ENCODE assay signal across 8 cellular contexts in the genomic region with DNA sequence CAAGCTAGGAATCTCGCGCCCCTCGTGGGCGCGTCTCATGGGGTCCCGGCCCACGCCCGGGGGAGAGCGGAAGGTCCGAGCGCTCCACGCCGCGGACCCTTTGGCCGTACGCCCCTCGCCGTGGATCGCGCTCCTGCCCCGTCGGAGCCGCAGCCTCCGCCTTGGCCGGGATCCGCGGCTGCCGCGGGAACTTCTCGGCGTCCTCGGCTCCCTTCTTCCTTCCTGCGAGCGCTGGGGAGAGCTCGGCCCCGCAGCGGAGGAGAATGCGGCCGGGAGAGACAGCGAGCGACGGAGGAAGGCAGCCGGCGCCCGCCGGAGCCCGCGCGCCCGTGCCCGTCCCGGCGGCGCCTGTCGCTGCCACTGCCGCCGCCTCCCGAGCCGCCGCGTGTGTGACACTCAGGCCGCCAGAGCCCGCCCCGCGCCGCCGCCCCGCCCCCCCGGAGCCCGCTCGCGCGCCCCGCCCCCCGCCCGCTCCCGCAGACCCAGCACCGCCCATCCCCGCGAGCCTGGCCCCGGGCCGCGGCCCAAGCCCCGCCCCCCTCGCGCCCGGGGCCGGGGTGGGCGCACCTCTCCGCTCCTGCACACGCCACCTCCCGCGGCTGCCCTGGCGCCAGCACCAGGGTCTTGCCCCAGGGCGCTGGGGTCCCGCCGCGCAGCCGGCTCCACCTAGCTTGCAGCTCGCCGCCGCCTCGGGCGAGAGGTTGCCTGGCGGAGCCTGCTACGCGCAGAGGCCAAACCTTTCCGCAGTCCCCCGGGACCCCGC. TPM values are rescaled to one million over a fixed set of nuclear protein-coding genes. Genes with fewer than 3 reads are reported as not detected.
DNase-seq lines count a peak whose midpoint lies in the region; ATAC-seq and TF ChIP-seq lines count a peak whose summit lies in the region.

A gene with protein sequence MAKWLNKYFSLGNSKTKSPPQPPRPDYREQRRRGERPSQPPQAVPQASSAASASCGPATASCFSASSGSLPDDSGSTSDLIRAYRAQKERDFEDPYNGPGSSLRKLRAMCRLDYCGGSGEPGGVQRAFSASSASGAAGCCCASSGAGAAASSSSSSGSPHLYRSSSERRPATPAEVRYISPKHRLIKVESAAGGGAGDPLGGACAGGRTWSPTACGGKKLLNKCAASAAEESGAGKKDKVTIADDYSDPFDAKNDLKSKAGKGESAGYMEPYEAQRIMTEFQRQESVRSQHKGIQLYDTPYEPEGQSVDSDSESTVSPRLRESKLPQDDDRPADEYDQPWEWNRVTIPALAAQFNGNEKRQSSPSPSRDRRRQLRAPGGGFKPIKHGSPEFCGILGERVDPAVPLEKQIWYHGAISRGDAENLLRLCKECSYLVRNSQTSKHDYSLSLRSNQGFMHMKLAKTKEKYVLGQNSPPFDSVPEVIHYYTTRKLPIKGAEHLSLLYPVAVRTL (minus strand): TSS at position 362 of the 763 bp plus-strand sequence. CDS start 582 bp downstream, outside the sequence.

- intact Hi-C loops in left cardiac atrium (cut with DNase I) (loop anchor here (5.0 to 10.0 kb wide), 5 partner anchors 47 to 152 kb away; no protein-coding TSS in a partner anchor), posterior vena cava (cut with DNase I) (loop anchor here (5.0 to 10.0 kb wide), 4 partner anchors 47 to 152 kb away; no protein-coding TSS in a partner anchor)

- no peak within 1 kb of the TSS for H3K27ac Mint-ChIP-seq in activated naive CD8-positive, alpha-beta T cell treated with anti-CD3 and anti-CD28 coated beads, Interleukin-2, amount 50 U/mL, for 24 hours

- DNase-seq in DMS79 treated with DMSO at 0.1 percent for 48 hours (lab: John Stamatoyannopoulos, UW) (peak; percentile 79), LHCN-M2 (ENCODE audit: low read depth) (peak; percentile 52), SW480 (ENCODE audit: low spot score) (peak; percentile 70), left cardiac atrium (peak; percentile 86), posterior vena cava (ENCODE audit: low spot score) (peak; percentile 94), upper lobe of left lung (peak; percentile 86 to 98)
- DNase-seq in activated naive CD8-positive, alpha-beta T cell treated with anti-CD3 and anti-CD28 coated beads, Interleukin-2, amount 50 U/mL, for 24 hours: peak; percentile 81

- peak in 5 of 6 experiments; percentile 35 to 73 (median 60) for TF ChIP-seq CTCF in upper lobe of left lung (IDR thresholded peaks at IDR 0.05)

- TF ChIP-seq EP300 in upper lobe of left lung (IDR thresholded peaks at IDR 0.05): no peak

- no peaks in the 10 kb centered on the region for H3K36me3 ChIP-seq in upper lobe of left lung

- 2% methylated on average over 12 of the region's 110 CpGs; no CpG with 5 or more reads in 1 of the 2 donors for WGBS in upper lobe of left lung, 2 donors

- ATAC-seq in GM21786 (IDR thresholded peaks at IDR 0.05; ENCODE audit: unreplicated experiment) (peak; percentile 39), left cardiac atrium (peak; percentile 83), upper lobe of left lung (ENCODE audit: low FRiP score in 2 of 2) (peak; percentile 71 to 86)
- ATAC-seq in activated naive CD8-positive, alpha-beta T cell treated with anti-CD3 and anti-CD28 coated beads, Interleukin-2, amount 50 U/mL, for 24 hours: peak; percentile 71

- peaks cover 28 to 57% (median 43%) of the 10 kb centered on the region in 4 donors for H3K4me1 ChIP-seq in upper lobe of left lung

- H3K9me3 Mint-ChIP-seq in activated naive CD8-positive, alpha-beta T cell treated with anti-CD3 and anti-CD28 coated beads, Interleukin-2, amount 50 U/mL, for 24 hours: no peaks in the 10 kb centered on the region

- no peaks in the 10 kb centered on the region for H3K9me3 ChIP-seq in upper lobe of left lung

- H3K27ac ChIP-seq in upper lobe of left lung: peak within 1 kb of the TSS; percentile 91 to 95 (median 94)

- H3K27me3 Mint-ChIP-seq in activated naive CD8-positive, alpha-beta T cell treated with anti-CD3 and anti-CD28 coated beads, Interleukin-2, amount 50 U/mL, for 24 hours: peaks cover 17% of the 10 kb centered on the region

- H3K27me3 ChIP-seq in upper lobe of left lung: no peaks in the 10 kb centered on the region

- TF ChIP-seq POLR2A in upper lobe of left lung (IDR thresholded peaks at IDR 0.05): peak in 3 of 4 donors; percentile 48 to 92 (median 91)

- no peaks in the 10 kb centered on the region for H3K36me3 Mint-ChIP-seq in activated naive CD8-positive, alpha-beta T cell treated with anti-CD3 and anti-CD28 coated beads, Interleukin-2, amount 50 U/mL, for 24 hours (ENCODE audit: low read depth)

- H3K4me1 Mint-ChIP-seq in activated naive CD8-positive, alpha-beta T cell treated with anti-CD3 and anti-CD28 coated beads, Interleukin-2, amount 50 U/mL, for 24 hours: peaks cover 22% of the 10 kb centered on the region

- H3K4me3 Mint-ChIP-seq in activated naive CD8-positive, alpha-beta T cell treated with anti-CD3 and anti-CD28 coated beads, Interleukin-2, amount 50 U/mL, for 24 hours: peak within 1 kb of the TSS; percentile 71

- H3K4me3 ChIP-seq in upper lobe of left lung: peak within 1 kb of the TSS; percentile 74 to 98 (median 94)

RNA-seq across cellular contexts. Expression of the gene that starts here (rescaled TPM):
- total RNA-seq in LHCN-M2 (2014; rRNA removed) (27.1 and 33.2 TPM in 2 replicates), left cardiac atrium (10 to 100 TPM; 20.3 to 34.6 TPM), posterior vena cava (10 to 100 TPM; 18.7 to 23.0 TPM), upper lobe of left lung (10 to 100 TPM; 29.3 to 51.2 (median 33.3) TPM)
- 17.6 TPM for polyA plus RNA-seq in LHCN-M2 (2012)

Comparison
In these comparisons a context has a peak if more than half of its experiments do, and no peak if none do; other contexts are left out.
1. Peak in every context shown above with its lines: DNase-seq, ATAC-seq, H3K4me3 ChIP-seq and H3K27ac ChIP-seq.